12 cellular contexts compared by ENCODE assay signal in the genomic region with DNA sequence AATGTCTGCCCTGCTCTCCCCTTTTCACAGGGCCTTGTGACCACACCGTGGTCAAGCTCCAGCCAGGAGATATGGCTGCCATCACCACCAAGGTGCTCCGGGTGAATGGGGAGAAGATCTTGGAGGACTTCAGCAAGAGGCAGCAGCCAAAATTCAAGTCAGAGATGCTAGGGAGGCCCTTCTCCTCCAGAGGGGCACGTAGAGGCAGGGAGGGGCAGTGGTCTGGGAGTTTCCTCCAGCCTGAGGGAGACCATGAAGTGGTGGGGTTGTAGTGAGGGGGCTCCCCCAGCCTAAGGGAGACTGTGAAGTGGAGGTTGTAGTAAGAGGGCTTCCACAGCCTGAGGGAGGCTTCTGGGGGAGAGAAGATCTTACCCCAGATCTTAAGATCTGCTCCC. TPM values are rescaled to one million over a fixed set of nuclear protein-coding genes. Genes with fewer than 3 reads are reported as not detected.
"Had no signal": no experiment of that assay in that cellular context is flagged by ENCODE, and none has a peak within 500 bp of the region (broad histone marks: within the 10 kb centered on the region; RNA-seq: fewer than 3 reads in every experiment).

No MANE protein-coding gene starts in this region.

- H3K9me3 ChIP-seq: body of pancreas had no signal

- H3K27me3 Mint-ChIP-seq: activated CD4-positive, alpha-beta memory T cell treated with anti-CD3 and anti-CD28 coated beads for 36 hours; progenitor cell of endocrine pancreas; stimulated activated memory B cell treated with anti-CD40 and anti-IgM and Interleukin-4, amounts not matched to agents 10 μg/mL and 1 μg/mL and 100 μg/mL, for 72 hours had no signal

- H3K9me3 Mint-ChIP-seq: activated CD4-positive, alpha-beta memory T cell treated with anti-CD3 and anti-CD28 coated beads for 36 hours; endodermal cell; stimulated activated memory B cell treated with anti-CD40 and anti-IgM and Interleukin-4, amounts not matched to agents 10 μg/mL and 1 μg/mL and 100 μg/mL, for 72 hours had no signal

- H3K4me3 Mint-ChIP-seq: activated CD4-positive, alpha-beta memory T cell treated with anti-CD3 and anti-CD28 coated beads for 36 hours; endodermal cell; stimulated activated memory B cell treated with anti-CD40 and anti-IgM and Interleukin-4, amounts not matched to agents 10 μg/mL and 1 μg/mL and 100 μg/mL, for 72 hours had no signal

- DNase-seq: activated CD4-positive, alpha-beta memory T cell treated with anti-CD3 and anti-CD28 coated beads for 36 hours; activated CD8-positive, alpha-beta memory T cell treated with anti-CD3 and anti-CD28 coated beads, Interleukin-2, amount 50 U/mL, for 4 hours; body of pancreas; endodermal cell; hippocampal formation; kidney glomerular epithelial cell; SHP77 treated with DMSO at 0.1 percent for 48 hours; trophoblast cell had no signal

- H3K27ac ChIP-seq: body of pancreas had no signal

- ATAC-seq: body of pancreas; right cardiac atrium; stimulated activated memory B cell treated with anti-CD40 and anti-IgM and Interleukin-4, amounts not matched to agents 10 μg/mL and 1 μg/mL and 100 μg/mL, for 72 hours had no signal

- H3K4me3 ChIP-seq: body of pancreas, smooth muscle cell had no signal

- H3K27ac Mint-ChIP-seq: endodermal cell; progenitor cell of endocrine pancreas; stimulated activated memory B cell treated with anti-CD40 and anti-IgM and Interleukin-4, amounts not matched to agents 10 μg/mL and 1 μg/mL and 100 μg/mL, for 72 hours had no signal

- H3K27me3 ChIP-seq: body of pancreas had no signal

RNA-seq across cellular contexts. Expression of gene CFB, which starts 22.0 kb away (rescaled TPM):
- total RNA-seq: smooth muscle cell had no signal
